In the genomic region with DNA sequence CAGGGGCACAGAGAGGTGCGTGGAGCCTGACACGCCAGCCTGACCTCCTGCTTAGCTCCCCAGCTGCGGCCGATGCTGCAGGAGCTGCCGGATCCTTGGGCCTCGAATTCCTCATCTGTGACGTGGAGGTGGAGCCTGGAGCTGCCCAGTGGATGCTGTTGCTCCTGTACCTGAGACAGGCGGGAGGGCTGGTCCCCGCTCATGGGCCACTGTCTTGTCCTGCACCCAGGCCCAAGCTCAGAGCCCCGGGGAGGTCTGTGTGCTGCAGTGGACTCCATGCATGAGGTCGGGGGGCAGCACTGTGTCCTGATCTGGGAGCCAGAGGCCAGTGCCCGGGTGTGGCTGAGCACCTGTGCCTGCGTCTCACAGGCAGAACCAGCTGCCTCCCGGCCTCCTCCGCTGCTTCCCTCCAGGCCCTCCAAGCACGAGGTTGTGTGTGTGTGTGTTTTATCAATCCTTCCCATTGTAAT, we compare ENCODE assay signal across 20 cellular contexts.
"Had no signal": no experiment of that assay in that cellular context is flagged by ENCODE, and none has a peak within 500 bp of the region (broad histone marks: within the 10 kb centered on the region; RNA-seq: fewer than 3 reads in every experiment).

No MANE protein-coding gene starts in this region.

- H3K9me3 ChIP-seq: mucosa of descending colon, psoas muscle, sigmoid colon, testis, tibial nerve, upper lobe of right lung, vagina had no signal

- H3K27me3 ChIP-seq: testis had no signal

- H3K36me3 ChIP-seq: sigmoid colon, tibial nerve, upper lobe of right lung, vagina had no signal

- H3K27ac ChIP-seq: dorsolateral prefrontal cortex, psoas muscle, sigmoid colon, skin epidermis, testis, tibial nerve, upper lobe of right lung, vagina had no signal

- H3K4me1 ChIP-seq: psoas muscle, sigmoid colon, testis, tibial nerve, upper lobe of right lung, vagina had no signal

- ATAC-seq: esophagus mucosa; mucosa of descending colon; naive thymus-derived CD8-positive, alpha-beta T cell; psoas muscle; stimulated activated naive B cell treated with anti-CD40 and anti-IgM and Interleukin-4, amounts not matched to agents 10 μg/mL and 1 μg/mL and 100 μg/mL, for 72 hours; stimulated activated naive CD8-positive, alpha-beta T cell treated with anti-CD3 and anti-CD28 coated beads, Interleukin-15, amount 100 ng/mL, for 72 hours; upper lobe of right lung had no signal

- FAIRE-seq: frontal cortex had no signal

- H3K4me3 ChIP-seq: dorsolateral prefrontal cortex, mucosa of descending colon, psoas muscle, sigmoid colon, skin epidermis, testis, tibial nerve, upper lobe of right lung, vagina had no signal

- DNase-seq: cortex of kidney; dorsolateral prefrontal cortex; effector CD8-positive, alpha-beta T cell; islet precursor cell; retina; sigmoid colon; stimulated activated CD4-positive, alpha-beta T cell treated with anti-CD3 and anti-CD28 coated beads, Interleukin-2, amount 100 ng/mL, for 24 hours; stimulated activated CD4-positive, alpha-beta T cell treated with anti-CD3 and anti-CD28 coated beads, Interleukin-4, amount 100 ng/mL, for 4 hours; stimulated activated naive B cell treated with anti-CD40 and anti-IgM and Interleukin-4, amounts not matched to agents 10 μg/mL and 1 μg/mL and 100 μg/mL, for 72 hours; stimulated activated naive CD8-positive, alpha-beta T cell treated with anti-CD3 and anti-CD28 coated beads, Interleukin-15, amount 100 ng/mL, for 72 hours; testis; upper lobe of right lung had no signal
